In genomic region chr1:70353641-70354331, GRCh38 we compare ENCODE assay signal across 8 cellular contexts. TPM values are rescaled to one million over a fixed set of nuclear protein-coding genes. Genes with fewer than 3 reads are reported as not detected.
A peak's percentile ranks its signal among the peaks of the same experiment; 100 is the strongest.
DNase-seq lines count a peak whose midpoint lies in the region; ATAC-seq and TF ChIP-seq lines count a peak whose summit lies in the region.

No MANE protein-coding gene starts in this region.

- peak; percentile 35 for DNase-seq in activated effector memory CD4-positive, alpha-beta T cell treated with Interleukin-2 at 50 U/mL for 16 hours
- no peak for DNase-seq in activated effector memory CD4-positive, alpha-beta T cell treated with anti-CD3 and anti-CD28 coated beads, Interleukin-2, amount 50 U/mL, for 16 hours
- peak; percentile 18 for DNase-seq in NCI-H1092 (lab: John Stamatoyannopoulos, UW)
- peak; percentile 24 for DNase-seq in globus pallidus (ENCODE audit: low spot score)
- no peak for DNase-seq in midbrain (lab: John Stamatoyannopoulos, UW)

- H3K36me3 ChIP-seq in parathyroid adenoma (ENCODE audit: control insufficient read depth, insufficient read depth, low read length): no peaks in the 10 kb centered on the region

- H3K4me2 ChIP-seq in parathyroid adenoma (ENCODE audit: low read length): peak overlapping the region; percentile 79

- H2AFZ ChIP-seq in parathyroid adenoma: peak overlapping the region; percentile 87

- H3K4me1 ChIP-seq in parathyroid adenoma: no peaks in the 10 kb centered on the region

- H3K9ac ChIP-seq in parathyroid adenoma: peak overlapping the region; percentile 29

- peak overlapping the region; percentile 91 for H3K27ac ChIP-seq in parathyroid adenoma

- peaks cover 22% of the 10 kb centered on the region for H3K4me1 Mint-ChIP-seq in activated T-helper 17 cell treated with anti-CD3 and anti-CD28 coated beads, Interleukin-2, amount 50 U/mL, for 72 hours

- H3K79me2 ChIP-seq in parathyroid adenoma: peaks cover 9% of the 10 kb centered on the region

- H3K9me3 Mint-ChIP-seq in activated T-helper 17 cell treated with anti-CD3 and anti-CD28 coated beads, Interleukin-2, amount 50 U/mL, for 72 hours: peaks cover 6% of the 10 kb centered on the region

- H3K4me3 ChIP-seq in parathyroid adenoma (ENCODE audit: low read depth, low read length): peak overlapping the region; percentile 96

- no peaks in the 10 kb centered on the region for H3K27me3 Mint-ChIP-seq in activated T-helper 17 cell treated with anti-CD3 and anti-CD28 coated beads, Interleukin-2, amount 50 U/mL, for 72 hours

- peak; percentile 25 for ATAC-seq in HG02610 (IDR thresholded peaks at IDR 0.05; ENCODE audit: unreplicated experiment)
- ATAC-seq in activated T-helper 17 cell treated with anti-CD3 and anti-CD28 coated beads, Interleukin-2, amount 50 U/mL, for 72 hours (replicated peaks): peak; percentile 35

- peaks cover 61% of the 10 kb centered on the region for H3K36me3 Mint-ChIP-seq in activated T-helper 17 cell treated with anti-CD3 and anti-CD28 coated beads, Interleukin-2, amount 50 U/mL, for 72 hours (ENCODE audit: low read depth)

- peak overlapping the region; percentile 92 for H3K4me3 Mint-ChIP-seq in activated T-helper 17 cell treated with anti-CD3 and anti-CD28 coated beads, Interleukin-2, amount 50 U/mL, for 72 hours

- TF ChIP-seq CTCF in parathyroid adenoma (IDR thresholded peaks at IDR 0.05): no peak

- H3K9me3 ChIP-seq in parathyroid adenoma (ENCODE audit: control insufficient read depth, low read length): no peaks in the 10 kb centered on the region

- H3K27ac Mint-ChIP-seq in activated T-helper 17 cell treated with anti-CD3 and anti-CD28 coated beads, Interleukin-2, amount 50 U/mL, for 72 hours: peak overlapping the region; percentile 94

- no peaks in the 10 kb centered on the region for H3K27me3 ChIP-seq in parathyroid adenoma (ENCODE audit: control insufficient read depth, insufficient read depth, low read length)

RNA-seq across cellular contexts. Expression of gene ANKRD13C, which starts 0.7 kb away (rescaled TPM):
- 10 to 100 TPM; 19.7 to 23.3 TPM for total RNA-seq in activated T-helper 17 cell treated with anti-CD3 and anti-CD28 coated beads, Interleukin-2, amount 50 U/mL, for 72 hours

RNA-seq across cellular contexts. Expression of gene CTH, which starts 57.3 kb away (rescaled TPM):
- total RNA-seq in activated T-helper 17 cell treated with anti-CD3 and anti-CD28 coated beads, Interleukin-2, amount 50 U/mL, for 72 hours: 1 to 10 TPM; 6.0 to 8.5 TPM

Comparison
In these comparisons a context has a peak if more than half of its experiments do, and no peak if none do; other contexts are left out.
1. DNase-seq: peak in activated effector memory CD4-positive, alpha-beta T cell treated with Interleukin-2 at 50 U/mL for 16 hours (single experiment), NCI-H1092 (single experiment) and globus pallidus (single experiment); none in activated effector memory CD4-positive, alpha-beta T cell treated with anti-CD3 and anti-CD28 coated beads, Interleukin-2, amount 50 U/mL, for 16 hours (single experiment) and midbrain (single experiment).